In the genomic region with DNA sequence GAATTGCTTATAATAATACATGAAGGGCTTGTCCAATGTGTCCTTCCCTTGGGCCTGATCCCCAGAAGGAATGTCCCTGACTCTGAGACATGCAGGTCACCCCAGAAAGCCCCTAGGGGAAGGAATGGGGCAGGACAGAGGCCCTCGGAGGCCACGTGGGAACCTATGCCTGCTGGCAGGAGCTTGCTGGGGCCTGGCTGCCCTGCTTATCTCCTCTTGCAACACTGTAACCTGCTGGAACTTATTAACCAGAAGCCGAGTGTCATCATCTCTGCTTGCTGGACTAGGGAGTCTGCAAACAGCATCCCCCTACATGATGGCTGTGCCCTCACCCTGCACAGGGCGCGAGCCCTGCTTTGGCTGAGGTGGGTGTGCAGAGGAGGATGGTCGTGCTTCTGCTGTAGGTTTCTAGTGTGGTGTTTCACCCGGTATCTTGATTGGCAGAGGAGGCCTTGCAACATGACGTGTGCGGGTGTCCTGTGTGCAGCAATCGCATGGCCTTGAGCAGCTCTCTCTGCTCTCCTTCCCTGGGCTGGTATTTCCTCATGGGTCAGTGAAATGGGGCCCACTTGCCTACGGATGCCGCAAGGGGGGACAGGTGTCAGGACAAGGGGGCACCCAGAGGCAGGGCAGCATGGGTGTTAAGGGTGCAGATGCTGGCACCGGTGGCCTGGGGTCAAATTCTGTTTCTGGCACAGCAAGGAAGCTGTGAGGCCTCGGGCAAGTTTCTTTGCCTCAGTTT, we compare ENCODE assay signal across 1 cellular context.
A peak's percentile ranks its signal among the peaks of the same experiment; 100 is the strongest.
TF ChIP-seq lines count a peak whose summit lies in the region.

No MANE protein-coding gene starts in this region.

TF ChIP-seq in HepG2, 621 proteins besides CTCF, POLR2A, EP300 and RAD21 (continued from another document and continues in another):
- TF ChIP-seq ATF3 (CRISPR knock-in tag; IDR thresholded peaks at IDR 0.05) (peak; percentile 89), PRPF4 (IDR thresholded peaks at IDR 0.05; ENCODE audit: low read depth, low read length, poor library complexity, severe bottlenecking) (no peak), FOXJ3 (CRISPR knock-in tag; IDR thresholded peaks at IDR 0.05; ENCODE audit: borderline replicate concordance) (peak; percentile 91; the same call in 1 of the 2 replicates), POLR2AphosphoS2 (IDR thresholded peaks at IDR 0.05; ENCODE audit: low read depth, low read length) (no peak), MEIS2 (CRISPR knock-in tag; IDR thresholded peaks at IDR 0.05) (peak; percentile 76; the same call in 1 of the 2 replicates), ZKSCAN1 (IDR thresholded peaks at IDR 0.05; ENCODE audit: low read length) (no peak), SOX5 (CRISPR knock-in tag; IDR thresholded peaks at IDR 0.05; ENCODE audit: borderline replicate concordance) (no peak; the same call in 1 of the 2 replicates), THAP9 (CRISPR knock-in tag; IDR thresholded peaks at IDR 0.05; ENCODE audit: borderline replicate concordance) (no peak; the same call in 1 of the 2 replicates), CENPT (CRISPR knock-in tag; IDR thresholded peaks at IDR 0.05; ENCODE audit: low read depth) (no peak), TSC22D2 (CRISPR knock-in tag; IDR thresholded peaks at IDR 0.05; ENCODE audit: borderline replicate concordance) (peak; percentile 64; the same call in 1 of the 2 replicates), SRSF4 (IDR thresholded peaks at IDR 0.05; ENCODE audit: low read depth, low read length, poor library complexity, severe bottlenecking) (no peak), ZBTB39 (CRISPR knock-in tag; IDR thresholded peaks at IDR 0.05) (no peak), KLF11 (CRISPR knock-in tag; IDR thresholded peaks at IDR 0.05) (peak; percentile 61; the same call in 1 of the 2 replicates), ZNF329 (CRISPR knock-in tag; IDR thresholded peaks at IDR 0.05; ENCODE audit: low read depth) (0 out of 2 replicates have a peak, but pooled peaks have one; percentile 68), ZFP36L1 (CRISPR knock-in tag; IDR thresholded peaks at IDR 0.05) (0 out of 2 replicates have a peak, but pooled peaks have one; percentile 52), ATM (IDR thresholded peaks at IDR 0.05; ENCODE audit: borderline replicate concordance) (no peak), ZNF782 (CRISPR knock-in tag; IDR thresholded peaks at IDR 0.05; ENCODE audit: borderline replicate concordance) (peak; percentile 71; the same call in 1 of the 2 replicates), IKZF1 (IDR thresholded peaks at IDR 0.05) (no peak), KAT8 (CRISPR knock-in tag; IDR thresholded peaks at IDR 0.05) (peak; percentile 53), ZNF761 (CRISPR knock-in tag; conservative IDR thresholded peaks at IDR 0.05) (peak; percentile 91), KMT2B (CRISPR knock-in tag; IDR thresholded peaks at IDR 0.05) (peak; percentile 56; the same call in 1 of the 2 replicates), HNRNPH1 (optimal IDR thresholded peaks at IDR 0.05; ENCODE audit: low read depth, low read length) (no peak), IRF9 (CRISPR knock-in tag; IDR thresholded peaks at IDR 0.05; ENCODE audit: borderline replicate concordance) (no peak), HOXA5 (CRISPR knock-in tag; IDR thresholded peaks at IDR 0.05) (peak; percentile 77), AHR (CRISPR knock-in tag; IDR thresholded peaks at IDR 0.05) (no peak), ZNF605 (CRISPR knock-in tag; IDR thresholded peaks at IDR 0.05) (peak; percentile 62; the same call in 1 of the 2 replicates), TEAD3 (CRISPR knock-in tag; optimal IDR thresholded peaks at IDR 0.05; ENCODE audit: borderline replicate concordance) (peak; percentile 100), GPN1 (CRISPR knock-in tag; IDR thresholded peaks at IDR 0.05; ENCODE audit: borderline replicate concordance) (no peak), SAP130 (CRISPR knock-in tag; IDR thresholded peaks at IDR 0.05; ENCODE audit: low read depth) (peak; percentile 85), ZNF543 (CRISPR knock-in tag; IDR thresholded peaks at IDR 0.05) (no peak), ZNF562 (CRISPR knock-in tag; IDR thresholded peaks at IDR 0.05; ENCODE audit: borderline replicate concordance) (no peak), ZNF556 (CRISPR knock-in tag; IDR thresholded peaks at IDR 0.05; ENCODE audit: borderline replicate concordance) (peak; percentile 91; the same call in 1 of the 2 replicates), PATZ1 (CRISPR knock-in tag; IDR thresholded peaks at IDR 0.05) (peak; percentile 84), IKZF5 (CRISPR knock-in tag; IDR thresholded peaks at IDR 0.05) (peak; percentile 87), ZNF557 (CRISPR knock-in tag; IDR thresholded peaks at IDR 0.05) (0 out of 2 replicates have a peak, but pooled peaks have one; percentile 82), IKZF4 (CRISPR knock-in tag; IDR thresholded peaks at IDR 0.05; ENCODE audit: borderline replicate concordance, low read depth, not compliant biosample characterization) (no peak)
- TF ChIP-seq, protein P1, sequence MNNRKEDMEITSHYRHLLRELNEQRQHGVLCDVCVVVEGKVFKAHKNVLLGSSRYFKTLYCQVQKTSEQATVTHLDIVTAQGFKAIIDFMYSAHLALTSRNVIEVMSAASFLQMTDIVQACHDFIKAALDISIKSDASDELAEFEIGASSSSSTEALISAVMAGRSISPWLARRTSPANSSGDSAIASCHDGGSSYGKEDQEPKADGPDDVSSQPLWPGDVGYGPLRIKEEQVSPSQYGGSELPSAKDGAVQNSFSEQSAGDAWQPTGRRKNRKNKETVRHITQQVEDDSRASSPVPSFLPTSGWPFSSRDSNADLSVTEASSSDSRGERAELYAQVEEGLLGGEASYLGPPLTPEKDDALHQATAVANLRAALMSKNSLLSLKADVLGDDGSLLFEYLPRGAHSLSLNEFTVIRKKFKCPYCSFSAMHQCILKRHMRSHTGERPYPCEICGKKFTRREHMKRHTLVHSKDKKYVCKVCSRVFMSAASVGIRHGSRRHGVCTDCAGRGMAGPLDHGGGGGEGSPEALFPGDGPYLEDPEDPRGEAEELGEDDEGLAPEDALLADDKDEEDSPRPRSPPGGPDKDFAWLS (CRISPR knock-in tag; IDR thresholded peaks at IDR 0.05; ENCODE audit: borderline replicate concordance): no peak
- TF ChIP-seq, protein P2, sequence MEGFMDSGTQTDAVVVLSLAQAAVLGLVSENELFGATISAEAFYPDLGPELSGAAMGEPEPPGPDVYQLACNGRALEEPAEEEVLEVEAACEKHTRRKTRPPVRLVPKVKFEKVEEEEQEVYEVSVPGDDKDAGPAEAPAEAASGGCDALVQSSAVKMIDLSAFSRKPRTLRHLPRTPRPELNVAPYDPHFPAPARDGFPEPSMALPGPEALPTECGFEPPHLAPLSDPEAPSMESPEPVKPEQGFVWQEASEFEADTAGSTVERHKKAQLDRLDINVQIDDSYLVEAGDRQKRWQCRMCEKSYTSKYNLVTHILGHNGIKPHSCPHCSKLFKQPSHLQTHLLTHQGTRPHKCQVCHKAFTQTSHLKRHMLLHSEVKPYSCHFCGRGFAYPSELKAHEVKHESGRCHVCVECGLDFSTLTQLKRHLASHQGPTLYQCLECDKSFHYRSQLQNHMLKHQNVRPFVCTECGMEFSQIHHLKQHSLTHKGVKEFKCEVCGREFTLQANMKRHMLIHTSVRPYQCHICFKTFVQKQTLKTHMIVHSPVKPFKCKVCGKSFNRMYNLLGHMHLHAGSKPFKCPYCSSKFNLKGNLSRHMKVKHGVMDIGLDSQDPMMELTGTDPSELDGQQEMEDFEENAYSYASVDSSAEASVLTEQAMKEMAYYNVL (CRISPR knock-in tag; IDR thresholded peaks at IDR 0.05; ENCODE audit: borderline replicate concordance): peak; percentile 80
- TF ChIP-seq, protein P3, sequence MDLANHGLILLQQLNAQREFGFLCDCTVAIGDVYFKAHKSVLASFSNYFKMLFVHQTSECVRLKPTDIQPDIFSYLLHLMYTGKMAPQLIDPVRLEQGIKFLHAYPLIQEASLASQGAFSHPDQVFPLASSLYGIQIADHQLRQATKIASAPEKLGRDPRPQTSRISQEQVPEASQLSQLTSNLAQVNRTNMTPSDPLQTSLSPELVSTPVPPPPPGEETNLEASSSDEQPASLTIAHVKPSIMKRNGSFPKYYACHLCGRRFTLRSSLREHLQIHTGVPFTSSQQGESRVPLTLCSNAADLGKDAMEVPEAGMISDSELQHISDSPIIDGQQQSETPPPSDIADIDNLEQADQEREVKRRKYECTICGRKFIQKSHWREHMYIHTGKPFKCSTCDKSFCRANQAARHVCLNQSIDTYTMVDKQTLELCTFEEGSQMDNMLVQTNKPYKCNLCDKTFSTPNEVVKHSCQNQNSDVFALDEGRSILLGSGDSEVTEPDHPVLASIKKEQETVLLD (CRISPR knock-in tag; IDR thresholded peaks at IDR 0.05; ENCODE audit: low read depth): peak; percentile 37; the same call in 1 of the 2 replicates
- TF ChIP-seq, protein P4, sequence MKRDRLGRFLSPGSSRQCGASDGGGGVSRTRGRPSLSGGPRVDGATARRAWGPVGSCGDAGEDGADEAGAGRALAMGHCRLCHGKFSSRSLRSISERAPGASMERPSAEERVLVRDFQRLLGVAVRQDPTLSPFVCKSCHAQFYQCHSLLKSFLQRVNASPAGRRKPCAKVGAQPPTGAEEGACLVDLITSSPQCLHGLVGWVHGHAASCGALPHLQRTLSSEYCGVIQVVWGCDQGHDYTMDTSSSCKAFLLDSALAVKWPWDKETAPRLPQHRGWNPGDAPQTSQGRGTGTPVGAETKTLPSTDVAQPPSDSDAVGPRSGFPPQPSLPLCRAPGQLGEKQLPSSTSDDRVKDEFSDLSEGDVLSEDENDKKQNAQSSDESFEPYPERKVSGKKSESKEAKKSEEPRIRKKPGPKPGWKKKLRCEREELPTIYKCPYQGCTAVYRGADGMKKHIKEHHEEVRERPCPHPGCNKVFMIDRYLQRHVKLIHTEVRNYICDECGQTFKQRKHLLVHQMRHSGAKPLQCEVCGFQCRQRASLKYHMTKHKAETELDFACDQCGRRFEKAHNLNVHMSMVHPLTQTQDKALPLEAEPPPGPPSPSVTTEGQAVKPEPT (CRISPR knock-in tag; IDR thresholded peaks at IDR 0.05; ENCODE audit: low read depth): 0 out of 2 replicates have a peak, but pooled peaks have one; percentile 38
